ENCODE assay signal across 15 cellular contexts in genomic region chr17:39701784-39702422, GRCh38. TPM values are rescaled to one million over a fixed set of nuclear protein-coding genes. Genes with fewer than 3 reads are reported as not detected.
DNase-seq lines count a peak whose midpoint lies in the region; ATAC-seq and TF ChIP-seq lines count a peak whose summit lies in the region.
"Had no signal": no experiment of that assay in that cellular context is flagged by ENCODE, and none has a peak within 500 bp of the region (broad histone marks: within the 10 kb centered on the region; RNA-seq: fewer than 3 reads in every experiment).

No MANE protein-coding gene starts in this region.

- H3K4me3 ChIP-seq in NT2/D1 (ENCODE audit: insufficient read length, low read depth) (no peak overlapping the region), esophagus squamous epithelium (peak overlapping the region; percentile 83 to 92 (median 88))

- DNase-seq in NT2/D1 (ENCODE audit: low read depth, low spot score): no peak
- DNase-seq in esophagus squamous epithelium (lab: John Stamatoyannopoulos, UW): no peak
- no peak for DNase-seq in stimulated activated CD4-positive, alpha-beta T cell treated with anti-CD3 and anti-CD28 coated beads, Interleukin-4, amount 100 ng/mL, for 1 hour
- no peak for DNase-seq in activated CD4-positive, CD25-positive, alpha-beta regulatory T cell treated with anti-CD3 and anti-CD28 coated beads, Interleukin-2, amount 50 U/mL, for 72 hours
- DNase-seq: ACHN; activated B cell treated with CpG ODN at 0.5 μM for 24 hours; amygdala; DMS153; NCI-H82; stimulated activated CD4-positive, alpha-beta T cell treated with anti-CD3 and anti-CD28 coated beads, Interleukin-2, amount 100 ng/mL, for 48 hours had no signal

- TF ChIP-seq POLR2A in esophagus squamous epithelium (IDR thresholded peaks at IDR 0.05): no peak

- H3K4me1 ChIP-seq in NT2/D1 (ENCODE audit: insufficient read depth, insufficient read length): peaks cover 30% of the 10 kb centered on the region
- peaks cover 43 to 78% (median 54%) of the 10 kb centered on the region in 3 donors for H3K4me1 ChIP-seq in esophagus squamous epithelium

- H3K4me1 Mint-ChIP-seq in nephron: peaks cover 49% of the 10 kb centered on the region

- ATAC-seq in HG03280 (IDR thresholded peaks at IDR 0.05; ENCODE audit: unreplicated experiment) (no peak), HG03457 (IDR thresholded peaks at IDR 0.05; ENCODE audit: unreplicated experiment) (no peak)

- H3K36me3 Mint-ChIP-seq in nephron (ENCODE audit: low read depth): peaks cover 4% of the 10 kb centered on the region

- TF ChIP-seq CTCF in 22Rv1 (IDR thresholded peaks at IDR 0.05) (no peak), esophagus squamous epithelium (IDR thresholded peaks at IDR 0.05) (no peak), nephron (IDR thresholded peaks at IDR 0.05; ENCODE audit: unreplicated experiment in 3 of 3) (no peak)

- H3K27ac ChIP-seq in 22Rv1: peak overlapping the region; percentile 90
- H3K27ac ChIP-seq in esophagus squamous epithelium: peak overlapping the region; percentile 89 to 97 (median 96)

- H3K9me3 ChIP-seq in NT2/D1 (ENCODE audit: insufficient read depth, low read length) (no peaks in the 10 kb centered on the region), esophagus squamous epithelium (no peaks in the 10 kb centered on the region)

- H3K9ac ChIP-seq in NT2/D1 (ENCODE audit: insufficient read length, low read depth): peak overlapping the region; percentile 90

- WGBS in esophagus squamous epithelium, 2 donors: 62 to 66% methylated on average over 4 of the region's 4 CpGs

- H3K9me3 Mint-ChIP-seq in nephron: no peaks in the 10 kb centered on the region
- H3K9me3 Mint-ChIP-seq: activated B cell treated with CpG ODN at 0.5 μM for 24 hours; stimulated activated naive CD8-positive, alpha-beta T cell treated with anti-CD3 and anti-CD28 coated beads, Interleukin-15, Interleukin-2, amounts not matched to agents 100 ng/mL and 50 ng/mL, for 24 hours had no signal

- intact Hi-C loops in esophagus squamous epithelium (cut with DNase I): no loop called here

- H3K27me3 ChIP-seq in NT2/D1 (ENCODE audit: insufficient read depth, insufficient read length): no peaks in the 10 kb centered on the region
- H3K27me3 ChIP-seq in esophagus squamous epithelium: peaks cover 0 to 21% (median 0%) of the 10 kb centered on the region in 4 donors

- H3K27me3 Mint-ChIP-seq in nephron (ENCODE audit: low read depth): no peaks in the 10 kb centered on the region

- H3K27ac Mint-ChIP-seq in nephron: peak overlapping the region; percentile 83 to 96 (median 94)
- H3K27ac Mint-ChIP-seq: activated B cell treated with CpG ODN at 0.5 μM for 24 hours; stimulated activated naive CD8-positive, alpha-beta T cell treated with anti-CD3 and anti-CD28 coated beads, Interleukin-15, Interleukin-2, amounts not matched to agents 100 ng/mL and 50 ng/mL, for 24 hours had no signal

- peak overlapping the region; percentile 90 to 98 (median 97) for H3K4me3 Mint-ChIP-seq in nephron
- H3K4me3 Mint-ChIP-seq: activated B cell treated with CpG ODN at 0.5 μM for 24 hours; stimulated activated naive CD8-positive, alpha-beta T cell treated with anti-CD3 and anti-CD28 coated beads, Interleukin-15, Interleukin-2, amounts not matched to agents 100 ng/mL and 50 ng/mL, for 24 hours had no signal

- H3K36me3 ChIP-seq in NT2/D1 (ENCODE audit: insufficient read depth, insufficient read length, low read length) (peaks cover 25% of the 10 kb centered on the region), esophagus squamous epithelium (peaks cover 0 to 3% (median 0%) of the 10 kb centered on the region in 3 donors)

RNA-seq across cellular contexts. Expression of gene ERBB2, which starts 2.0 kb away (rescaled TPM):
- 100 to 1,000 TPM in 1 of 4 donors, 10 to 100 TPM in 3; 75.2 to 170 (median 86.5) TPM for total RNA-seq in esophagus squamous epithelium

RNA-seq across cellular contexts. Expression of gene PGAP3, which starts 14.0 kb away (rescaled TPM):
- total RNA-seq in esophagus squamous epithelium: 10 to 100 TPM; 10.7 to 34.2 (median 19.2) TPM

RNA-seq across cellular contexts. Expression of gene MIEN1, which starts 28.4 kb away (rescaled TPM):
- 10 to 100 TPM; 44.4 to 55.2 (median 53.2) TPM for total RNA-seq in esophagus squamous epithelium

RNA-seq across cellular contexts. Expression of gene PNMT, which starts 33.6 kb away (rescaled TPM):
- 1 to 10 TPM in 2 of 4 donors, under 1 TPM in 2; 0.26 to 8.4 (median 1.3) TPM for total RNA-seq in esophagus squamous epithelium
- total RNA-seq: activated B cell treated with CpG ODN at 0.5 μM for 24 hours had no signal

RNA-seq across cellular contexts. Expression of gene GRB7, which starts 35.8 kb away (rescaled TPM):
- total RNA-seq in esophagus squamous epithelium: 10 to 100 TPM; 25.1 to 62.1 (median 55.9) TPM
